ENCODE assay signal across 20 cellular contexts in the genomic region with DNA sequence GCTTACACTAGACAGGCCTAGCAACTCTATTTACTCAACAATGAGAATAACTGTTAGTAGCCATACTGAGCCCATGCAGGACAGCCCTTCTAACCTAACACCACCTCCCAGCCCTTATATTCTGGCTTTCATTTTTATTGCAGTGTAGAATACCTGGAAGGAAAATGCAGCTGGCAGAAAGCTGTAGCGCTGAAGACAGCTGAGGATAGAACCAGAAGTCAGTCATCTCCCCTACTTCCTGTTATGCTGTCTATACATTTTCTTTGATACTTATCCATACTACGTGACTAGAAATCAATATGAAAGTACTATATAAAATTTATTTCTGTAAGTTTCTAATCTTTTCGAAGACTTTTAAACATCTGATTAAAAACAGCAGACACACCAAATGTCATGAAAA.
"Had no signal": no experiment of that assay in that cellular context is flagged by ENCODE, and none has a peak within 500 bp of the region (broad histone marks: within the 10 kb centered on the region; RNA-seq: fewer than 3 reads in every experiment).

No MANE protein-coding gene starts in this region.

- H3K4me3 ChIP-seq: esophagus squamous epithelium, gastroesophageal sphincter, left ventricle myocardium inferior, lower lobe of right lung, neural progenitor cell, pancreas had no signal

- DNase-seq: dermis blood vessel endothelial cell; esophagus squamous epithelium; foreskin fibroblast; glutamatergic neuron; left ventricle myocardium inferior; lower lobe of right lung; occipital lobe; pancreas; right cardiac atrium; small intestine; stimulated activated CD4-positive, alpha-beta T cell treated with anti-CD3 and anti-CD28 coated beads, Interleukin-12 subunit alpha, Interleukin-12 subunit beta, amount 100 ng/mL, for 4 hours had no signal

- H3K4me1 Mint-ChIP-seq: mesothelial cell of epicardium, neural progenitor cell had no signal

- H3K9me3 Mint-ChIP-seq: memory B cell; mesothelial cell of epicardium; natural killer cell treated with Interleukin-12 subunit alpha and Interleukin-12 subunit beta and Interleukin-15 and Interleukin-18, amount 100 ng/mL, for 72 hours; neural progenitor cell; type B pancreatic cell had no signal

- ATAC-seq: gastroesophageal sphincter; lower lobe of right lung; natural killer cell treated with Interleukin-12 subunit alpha and Interleukin-12 subunit beta and Interleukin-15 and Interleukin-18, amount 100 ng/mL, for 72 hours; pancreas; right cardiac atrium had no signal

- H3K27me3 Mint-ChIP-seq: memory B cell; natural killer cell treated with Interleukin-12 subunit alpha and Interleukin-12 subunit beta and Interleukin-15 and Interleukin-18, amount 100 ng/mL, for 72 hours; progenitor cell of endocrine pancreas; type B pancreatic cell had no signal

- FAIRE-seq: keratinocyte, pancreas, small intestine, urothelium cell line had no signal

- H3K27ac Mint-ChIP-seq: memory B cell; mesothelial cell of epicardium; natural killer cell treated with Interleukin-12 subunit alpha and Interleukin-12 subunit beta and Interleukin-15 and Interleukin-18, amount 100 ng/mL, for 72 hours; neural progenitor cell; progenitor cell of endocrine pancreas; type B pancreatic cell had no signal

- H3K4me1 ChIP-seq: esophagus squamous epithelium, neural progenitor cell, pancreas had no signal

- H3K27ac ChIP-seq: esophagus squamous epithelium, gastroesophageal sphincter, left ventricle myocardium inferior, lower lobe of right lung, neural progenitor cell, pancreas had no signal

- H3K4me3 Mint-ChIP-seq: memory B cell; mesothelial cell of epicardium; natural killer cell treated with Interleukin-12 subunit alpha and Interleukin-12 subunit beta and Interleukin-15 and Interleukin-18, amount 100 ng/mL, for 72 hours; neural progenitor cell; type B pancreatic cell had no signal

- H3K27me3 ChIP-seq: esophagus squamous epithelium, gastroesophageal sphincter, neural progenitor cell, pancreas had no signal

- H3K9me3 ChIP-seq: esophagus squamous epithelium, gastroesophageal sphincter, left ventricle myocardium inferior, lower lobe of right lung, pancreas had no signal
